In the genomic region with DNA sequence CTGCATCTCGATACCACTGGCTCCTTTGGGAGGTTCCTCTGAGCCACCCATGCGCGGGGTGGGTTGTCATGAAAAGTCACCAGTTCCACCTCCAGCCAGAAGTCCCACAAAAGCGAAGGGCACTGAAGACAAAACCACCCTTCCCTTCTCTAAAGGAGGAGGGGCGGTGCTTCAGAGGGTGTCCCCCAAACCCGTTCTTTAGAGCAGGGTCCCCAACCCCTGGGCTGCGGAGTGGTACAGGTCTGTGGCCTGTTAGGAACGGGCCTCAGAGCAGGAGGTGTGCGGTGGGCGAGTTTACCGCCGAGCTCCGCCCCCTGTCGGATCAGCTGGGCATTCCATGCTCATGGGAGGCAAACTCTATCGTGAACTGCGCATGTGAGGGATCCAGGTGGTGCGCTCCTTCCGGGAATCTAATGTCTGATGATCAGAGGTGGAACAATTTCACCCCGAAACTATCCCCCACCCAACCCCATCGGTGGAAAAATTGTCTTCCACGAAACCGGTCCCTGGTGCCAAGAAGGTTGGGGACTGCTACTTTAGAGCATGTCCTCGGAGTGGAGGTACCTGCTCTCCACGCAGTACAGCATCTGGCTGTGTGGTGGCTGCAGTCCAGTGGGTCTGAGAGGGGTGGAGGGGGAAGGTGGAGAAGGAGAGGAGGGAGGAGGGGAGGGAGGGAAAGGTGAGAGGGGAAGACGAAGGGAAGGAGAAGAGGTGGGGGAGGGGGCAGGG, we compare ENCODE assay signal across 11 cellular contexts.
DNase-seq lines count a peak whose midpoint lies in the region; ATAC-seq and TF ChIP-seq lines count a peak whose summit lies in the region.
"Had no signal": no experiment of that assay in that cellular context is flagged by ENCODE, and none has a peak within 500 bp of the region (broad histone marks: within the 10 kb centered on the region; RNA-seq: fewer than 3 reads in every experiment).

No MANE protein-coding gene starts in this region.

- no peaks in the 10 kb centered on the region for H3K27me3 ChIP-seq in mammary epithelial cell (ENCODE audit: insufficient read depth, low read length)

- H2AFZ ChIP-seq in mammary epithelial cell (ENCODE audit: low read depth, low read length): peak overlapping the region; percentile 97

- ATAC-seq in HG03354 (IDR thresholded peaks at IDR 0.05; ENCODE audit: poor library complexity, severe bottlenecking, unreplicated experiment) (no peak), HG02870 (IDR thresholded peaks at IDR 0.05; ENCODE audit: unreplicated experiment) (no peak), GM19463 (IDR thresholded peaks at IDR 0.05; ENCODE audit: unreplicated experiment) (no peak)

- H3K9ac ChIP-seq in mammary epithelial cell (ENCODE audit: insufficient read depth, low read length): no peak overlapping the region
- H3K9ac ChIP-seq: KMS-11 had no signal

- peak; percentile 53 for TF ChIP-seq CTCF in AG04449 (IDR thresholded peaks at IDR 0.05; ENCODE audit: insufficient read depth, low read length, missing control alignments)
- peak; percentile 59 for TF ChIP-seq CTCF in HFF-Myc (IDR thresholded peaks at IDR 0.05; ENCODE audit: low read depth, low read length, missing control alignments)
- peak; percentile 50 to 71 for TF ChIP-seq CTCF in mammary epithelial cell (conservative IDR thresholded peaks at IDR 0.05 in 1 of 2, IDR thresholded peaks at IDR 0.05 in 1 of 2; ENCODE audit: extremely low read depth in 1 of 2, insufficient read depth in 1 of 2, low read depth in 1 of 2, low read length in 2 of 2)

- H3K36me3 ChIP-seq in mammary epithelial cell (ENCODE audit: insufficient read depth, low read length): no peaks in the 10 kb centered on the region
- H3K36me3 ChIP-seq: tibial artery had no signal

- CTCF ChIA-PET in AG04449 (lab: Yijun Ruan, JAX): interaction anchor here (1.5 to 2.5 kb wide), 2 partner anchors 9 to 11 kb away, joined by 3 to 9 read pairs; no protein-coding TSS in a partner anchor
- CTCF ChIA-PET in mammary epithelial cell (lab: Charles Lee; ENCODE audit: low non-redundant PET): no interaction called here

- no peak for DNase-seq in AG04449 (ENCODE audit: low read depth, low spot score)
- no peak for DNase-seq in HFF-Myc (ENCODE audit: extremely low read depth, low read depth)
- DNase-seq in mammary epithelial cell: peak; percentile 34
- peak; percentile 87 for DNase-seq in left kidney (ENCODE audit: low read depth, low spot score)
- DNase-seq in ureter (ENCODE audit: low spot score): no peak
- DNase-seq: activated gamma-delta T cell had no signal

- no peaks in the 10 kb centered on the region for H4K20me1 ChIP-seq in mammary epithelial cell (ENCODE audit: insufficient read depth, low read length)

- BruUV-seq in mammary epithelial cell (replicated peaks; lab: Mats Ljungman, UMichigan): no TSS peak

- peaks cover 3% of the 10 kb centered on the region for H3K4me1 ChIP-seq in mammary epithelial cell (ENCODE audit: insufficient read depth, low read length)
- H3K4me1 ChIP-seq: tibial artery had no signal

- POLR2A ChIA-PET in AG04449 (lab: Yijun Ruan, JAX): no interaction called here

- H3K79me2 ChIP-seq in mammary epithelial cell (ENCODE audit: insufficient read depth, low read length): no peaks in the 10 kb centered on the region

- dilution Hi-C loops in mammary epithelial cell (cut with HindIII; ENCODE audit: low sequenced_read_pairs): loop anchor here (5.0 kb wide), 1 partner anchor 61 kb away; no protein-coding TSS in a partner anchor

- H3K27ac ChIP-seq in mammary epithelial cell (ENCODE audit: insufficient read depth, low read depth, low read length): no peak overlapping the region
- H3K27ac ChIP-seq: KMS-11, tibial artery had no signal

- no peaks in the 10 kb centered on the region for H3K9me3 ChIP-seq in mammary epithelial cell (replicated peaks; ENCODE audit: insufficient read depth, low read length)
- H3K9me3 ChIP-seq: tibial artery had no signal

- WGBS in mammary epithelial cell (ENCODE audit: low coverage, missing lambda C conversion rate): 47% methylated on average over 6 of the region's 25 CpGs

- H3K4me2 ChIP-seq in mammary epithelial cell (ENCODE audit: insufficient read depth, low read depth, low read length): peak overlapping the region; percentile 69
- H3K4me2 ChIP-seq: KMS-11 had no signal

- in situ Hi-C loops in mammary epithelial cell (cut with MboI; ENCODE audit: low sequenced_read_pairs in 2 of 2): loop anchor here in 1 of 2 donors (25.0 kb wide), 1 partner anchor 454 kb away; the partner anchor contains the start of gene SLC25A1

- intact Hi-C loops in mammary epithelial cell (cut with micrococcal nuclease): no loop called here

- H3K4me3 ChIP-seq in AG04449 (ENCODE audit: low read depth, low read length): no peak overlapping the region
- H3K4me3 ChIP-seq in HFF-Myc (replicated peaks; ENCODE audit: low read depth, low read length): no peak overlapping the region
- peak overlapping the region in 2 of 3 experiments; percentile 29 to 43 for H3K4me3 ChIP-seq in mammary epithelial cell (replicated peaks in 1 of 3; ENCODE audit: insufficient read depth in 1 of 3, low read depth in 2 of 3, low read length in 3 of 3)
- H3K4me3 ChIP-seq: tibial artery had no signal

Comparison
In these comparisons a context has a peak if more than half of its experiments do, and no peak if none do; other contexts are left out.
1. DNase-seq: peak in mammary epithelial cell (single experiment) and left kidney (single experiment); none in AG04449 (single experiment), HFF-Myc (single experiment) and ureter (single experiment).
2. H3K4me3 ChIP-seq: peak in mammary epithelial cell (2 of 3); none in AG04449 (single experiment) and HFF-Myc (single experiment).
3. Peak in every context shown above with its lines, with median percentiles within 50 percentile points of each other: CTCF ChIP-seq.